In the genomic region with DNA sequence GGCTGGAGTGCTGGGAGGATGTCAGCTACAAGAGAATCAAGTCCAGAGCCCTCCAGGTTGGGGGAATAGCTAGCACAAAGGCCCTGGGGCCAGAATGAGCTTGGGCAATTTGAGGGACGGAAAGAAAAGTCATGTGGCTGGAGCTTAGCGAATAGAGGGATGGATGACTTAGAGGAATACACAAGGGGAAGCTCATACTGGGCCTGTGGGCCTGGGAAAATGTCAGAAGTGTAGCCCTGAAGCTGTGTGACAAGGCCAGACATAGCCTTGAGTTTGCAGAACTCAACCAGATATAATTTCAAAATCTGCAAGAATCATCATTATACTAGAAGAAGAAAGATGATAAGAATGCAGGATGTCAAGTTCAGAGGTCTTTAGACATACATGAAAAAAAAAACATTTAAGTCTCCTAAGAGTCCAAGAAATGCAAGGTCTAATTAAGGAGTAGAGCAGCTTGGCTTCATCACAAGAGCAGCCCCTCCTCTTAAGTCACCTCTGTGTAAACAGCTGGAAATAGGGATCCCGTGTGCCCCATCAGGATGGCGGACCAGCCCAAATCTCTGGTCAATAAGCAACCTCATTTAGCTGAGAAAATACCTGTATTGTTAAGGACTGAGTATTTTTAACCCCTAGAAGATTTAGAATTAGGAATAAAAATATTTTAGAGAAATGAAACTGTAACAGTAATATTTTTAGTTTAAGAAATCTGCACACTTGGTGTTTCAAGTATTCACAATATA, we compare ENCODE assay signal across 9 cellular contexts.
"Had no signal": no experiment of that assay in that cellular context is flagged by ENCODE, and none has a peak within 500 bp of the region (broad histone marks: within the 10 kb centered on the region; RNA-seq: fewer than 3 reads in every experiment).

No MANE protein-coding gene starts in this region.

- H3K27ac ChIP-seq: GM23248, HL-60 had no signal

- H3K9ac ChIP-seq: GM23248 had no signal

- ATAC-seq: HCT116, HepG2 had no signal

- H3K36me3 ChIP-seq: HAP-1 had no signal

- H3K9me3 ChIP-seq: HAP-1 had no signal

- DNase-seq: GM23248, GOT3, H7, HFFc6, KBM-7 had no signal

- FAIRE-seq: HepG2 had no signal

- H3K4me1 ChIP-seq: HAP-1 had no signal

- H2AFZ ChIP-seq: GM23248 had no signal

- H3K4me3 ChIP-seq: GM23248, HAP-1 had no signal
